ENCODE assay signal across 13 cellular contexts in the genomic region with DNA sequence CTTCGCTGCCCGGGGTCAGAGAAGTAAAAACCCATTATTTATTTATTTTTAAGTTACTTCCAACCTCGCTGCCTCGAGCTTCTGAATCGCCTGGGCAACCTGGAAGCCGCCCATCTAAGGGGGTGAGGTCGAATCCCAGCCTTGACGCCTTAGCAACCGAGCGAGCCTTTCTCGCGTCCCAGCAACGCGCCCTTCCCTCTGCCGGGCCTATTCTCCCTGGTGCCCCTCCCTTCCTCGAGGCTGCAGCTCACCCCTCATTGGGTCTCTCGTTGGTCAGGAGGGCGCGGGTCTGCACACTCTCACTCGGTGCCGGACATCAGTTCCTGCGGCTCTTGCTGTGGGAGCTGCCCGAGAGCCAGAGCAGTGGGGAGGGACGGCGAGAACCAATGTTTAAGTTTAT. TPM values are rescaled to one million over a fixed set of nuclear protein-coding genes. Genes with fewer than 3 reads are reported as not detected.
DNase-seq lines count a peak whose midpoint lies in the region; ATAC-seq and TF ChIP-seq lines count a peak whose summit lies in the region.
"Had no signal": no experiment of that assay in that cellular context is flagged by ENCODE, and none has a peak within 500 bp of the region (broad histone marks: within the 10 kb centered on the region; RNA-seq: fewer than 3 reads in every experiment).

Gene CCDC81, plus strand, starts transcription at position 302 of the 400 bp plus-strand sequence. CDS start 277 bp downstream, outside the sequence.

- DNase-seq in breast epithelium (ENCODE audit: low spot score in 2 of 2) (no peak), mammary epithelial cell (no peak), fibroblast of the aortic adventitia (ENCODE audit: low read depth) (peak; percentile 6), medulla oblongata (ENCODE audit: extremely low spot score) (peak; percentile 33), upper lobe of right lung (no peak), A673 (ENCODE audit: low spot score) (no peak), kidney glomerular epithelial cell (lab: John Stamatoyannopoulos, UW) (no peak), HAP-1 (ENCODE audit: low spot score in 2 of 2) (no peak)
- DNase-seq: activated CD8-positive, alpha-beta T cell treated with anti-CD3 and anti-CD28 coated beads for 36 hours; activated naive CD8-positive, alpha-beta T cell treated with anti-CD3 and anti-CD28 coated beads, Interleukin-2, amount 10 ng/mL, durations not matched to agents 7 days and 5 days; NCI-H774 had no signal

- H3K36me3 ChIP-seq in breast epithelium (no peaks in the 10 kb centered on the region), mammary epithelial cell (ENCODE audit: insufficient read depth, low read length) (no peaks in the 10 kb centered on the region), upper lobe of right lung (no peaks in the 10 kb centered on the region), A673 (ENCODE audit: insufficient read depth, low read length, poor library complexity, severe bottlenecking) (no peaks in the 10 kb centered on the region), HAP-1 (replicated peaks) (no peaks in the 10 kb centered on the region)

- WGBS in mammary epithelial cell (ENCODE audit: low coverage, missing lambda C conversion rate), result 88% methylated on average over 23 of the region's 25 CpGs

- CTCF ChIA-PET in mammary epithelial cell (lab: Charles Lee; ENCODE audit: low non-redundant PET), result no interaction called here
- CTCF ChIA-PET in A673 (lab: Charles Lee), result no interaction called here

- no peaks in the 10 kb centered on the region for H3K27me3 ChIP-seq in breast epithelium
- H3K27me3 ChIP-seq in mammary epithelial cell (ENCODE audit: insufficient read depth, low read length), result no peaks in the 10 kb centered on the region
- H3K27me3 ChIP-seq in upper lobe of right lung, result no peaks in the 10 kb centered on the region
- H3K27me3 ChIP-seq in A673 (replicated peaks; ENCODE audit: insufficient read depth, low read depth, low read length, poor library complexity), result no peaks in the 10 kb centered on the region
- no peaks in the 10 kb centered on the region for H3K27me3 ChIP-seq in HAP-1 (ENCODE audit: low read depth)

- BruUV-seq in mammary epithelial cell (replicated peaks; lab: Mats Ljungman, UMichigan) (no TSS peak), A673 (replicated peaks; lab: Mats Ljungman, UMichigan) (no TSS peak)

- no peak for TF ChIP-seq POLR2A in breast epithelium (IDR thresholded peaks at IDR 0.05)

- no peak within 1 kb of the TSS for H3K27ac ChIP-seq in breast epithelium
- H3K27ac ChIP-seq in mammary epithelial cell (ENCODE audit: insufficient read depth, low read depth, low read length), result no peak within 1 kb of the TSS
- no peak within 1 kb of the TSS for H3K27ac ChIP-seq in upper lobe of right lung
- H3K27ac ChIP-seq in A673 (ENCODE audit: low read depth, low read length, poor library complexity, severe bottlenecking), result no peak within 1 kb of the TSS

- no peaks in the 10 kb centered on the region for H3K79me2 ChIP-seq in mammary epithelial cell (ENCODE audit: insufficient read depth, low read length)

- H3K4me2 ChIP-seq in mammary epithelial cell (ENCODE audit: insufficient read depth, low read depth, low read length), result no peak within 1 kb of the TSS

- H3K9me3 ChIP-seq in breast epithelium (no peaks in the 10 kb centered on the region), mammary epithelial cell (replicated peaks; ENCODE audit: insufficient read depth, low read length) (peaks cover 10% of the 10 kb centered on the region), upper lobe of right lung (no peaks in the 10 kb centered on the region), A673 (ENCODE audit: low read depth, low read length, poor library complexity, severe bottlenecking) (no peaks in the 10 kb centered on the region), HAP-1 (no peaks in the 10 kb centered on the region)

- no peak for ATAC-seq in upper lobe of right lung
- ATAC-seq: activated CD8-positive, alpha-beta T cell treated with anti-CD3 and anti-CD28 coated beads for 36 hours; stimulated activated effector memory CD8-positive, alpha-beta T cell treated with anti-CD3 and anti-CD28 coated beads, Interleukin-12 subunit alpha, Interleukin-12 subunit beta, amount 100 ng/mL, for 72 hours had no signal

- H3K4me3 ChIP-seq in breast epithelium, result peak within 1 kb of the TSS; percentile 11 to 39 (median 17)
- H3K4me3 ChIP-seq in mammary epithelial cell (replicated peaks in 1 of 3; ENCODE audit: insufficient read depth in 1 of 3, low read depth in 2 of 3, low read length in 3 of 3), result no peak within 1 kb of the TSS
- H3K4me3 ChIP-seq in fibroblast of the aortic adventitia (ENCODE audit: low read depth, low read length), result peak within 1 kb of the TSS; percentile 32
- peak within 1 kb of the TSS; percentile 2 for H3K4me3 ChIP-seq in upper lobe of right lung
- H3K4me3 ChIP-seq in A673 (ENCODE audit: low read depth, low read length, poor library complexity, severe bottlenecking), result no peak within 1 kb of the TSS
- H3K4me3 ChIP-seq in HAP-1, result no peak within 1 kb of the TSS

- no peaks in the 10 kb centered on the region for H4K20me1 ChIP-seq in mammary epithelial cell (ENCODE audit: insufficient read depth, low read length)

- H3K4me1 ChIP-seq in breast epithelium (no peaks in the 10 kb centered on the region), mammary epithelial cell (ENCODE audit: insufficient read depth, low read length) (peaks cover 30% of the 10 kb centered on the region), upper lobe of right lung (peaks cover 5% of the 10 kb centered on the region), A673 (ENCODE audit: insufficient read depth, low read length, poor library complexity, severe bottlenecking) (no peaks in the 10 kb centered on the region), HAP-1 (peaks cover 17% of the 10 kb centered on the region)

- H2AFZ ChIP-seq in mammary epithelial cell (ENCODE audit: low read depth, low read length), result no peak within 1 kb of the TSS

- no peak within 1 kb of the TSS for H3K9ac ChIP-seq in mammary epithelial cell (ENCODE audit: insufficient read depth, low read length)

- dilution Hi-C loops in mammary epithelial cell (cut with HindIII; ENCODE audit: low sequenced_read_pairs), result no loop called here

- intact Hi-C loops in breast epithelium (cut with DNase I; ENCODE audit: low total_unique reads) (no loop called here), mammary epithelial cell (cut with micrococcal nuclease) (loop anchor here (5.0 kb wide), 1 partner anchor 38 kb away; no protein-coding TSS in a partner anchor), upper lobe of right lung (cut with DNase I) (no loop called here), A673 (cut with micrococcal nuclease; ENCODE audit: unreplicated experiment) (no loop called here)

- in situ Hi-C loops in mammary epithelial cell (cut with MboI; ENCODE audit: low sequenced_read_pairs in 2 of 2), result no loop called here
- in situ Hi-C loops in HAP-1 (cut with MboI; ENCODE audit: low sequenced_read_pairs), result no loop called here

- TF ChIP-seq CTCF in breast epithelium (IDR thresholded peaks at IDR 0.05), result no peak
- no peak for TF ChIP-seq CTCF in mammary epithelial cell (conservative IDR thresholded peaks at IDR 0.05 in 1 of 2, IDR thresholded peaks at IDR 0.05 in 1 of 2; ENCODE audit: extremely low read depth in 1 of 2, insufficient read depth in 1 of 2, low read depth in 1 of 2, low read length in 2 of 2)
- TF ChIP-seq CTCF in fibroblast of the aortic adventitia (IDR thresholded peaks at IDR 0.05; ENCODE audit: insufficient read depth, low read length), result no peak
- TF ChIP-seq CTCF in upper lobe of right lung (IDR thresholded peaks at IDR 0.05), result no peak
- no peak for TF ChIP-seq CTCF in A673 (conservative IDR thresholded peaks at IDR 0.05; ENCODE audit: low read depth, low read length)

- POLR2A ChIA-PET in A673 (lab: Charles Lee; ENCODE audit: low non-redundant PET), result no interaction called here

RNA-seq across cellular contexts. Expression of gene CCDC81, which starts in this region (rescaled TPM):
- 1 to 10 TPM in 2 of 3 donors, under 1 TPM in 1; 0.96 to 1.3 (median 1.2) TPM for total RNA-seq in breast epithelium
- under 1 TPM; 0.33 to 0.61 TPM for total RNA-seq in mammary epithelial cell
- 0.08 TPM for polyA plus RNA-seq in mammary epithelial cell
- not detected for polyA minus RNA-seq in mammary epithelial cell
- 0.36 and 2.6 TPM in 2 replicates for total RNA-seq in fibroblast of the aortic adventitia (ENCODE audit: low replicate concordance)
- total RNA-seq in upper lobe of right lung, result 0.38 TPM
- total RNA-seq in A673 (2021), result 0.98 and 1.1 TPM in 2 replicates
- total RNA-seq: A172 had no signal

Comparison
In these comparisons a context has a peak if more than half of its experiments do, and no peak if none do; other contexts are left out.
1. H3K4me3 ChIP-seq: peak in breast epithelium (3 of 3), fibroblast of the aortic adventitia (single experiment) and upper lobe of right lung (single experiment); none in mammary epithelial cell (0 of 3), A673 (single experiment) and HAP-1 (single experiment).
2. DNase-seq: peak in fibroblast of the aortic adventitia (single experiment) and medulla oblongata (single experiment); none in breast epithelium (0 of 2), mammary epithelial cell (single experiment), upper lobe of right lung (single experiment), A673 (single experiment), kidney glomerular epithelial cell (single experiment) and HAP-1 (0 of 2).